26 cellular contexts compared by ENCODE assay signal in the genomic region with DNA sequence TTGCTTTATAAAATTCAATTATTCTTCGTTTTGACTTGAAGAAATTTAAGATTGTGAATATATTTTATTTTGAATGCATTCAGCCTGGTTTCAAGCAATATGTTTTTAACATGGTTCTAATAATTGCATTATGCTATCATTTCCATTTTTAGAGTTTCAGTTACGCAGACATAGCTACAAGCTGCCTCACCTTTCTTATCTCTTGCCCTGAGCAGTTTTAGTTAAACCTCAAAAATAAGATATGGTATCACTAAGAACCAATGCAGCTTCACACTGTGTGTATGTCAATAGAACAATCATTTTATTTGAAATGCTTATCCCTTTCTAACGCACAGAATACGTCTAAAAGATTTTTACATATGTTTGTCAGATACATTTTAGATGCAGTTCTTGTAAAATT.
"Had no signal": no experiment of that assay in that cellular context is flagged by ENCODE, and none has a peak within 500 bp of the region (broad histone marks: within the 10 kb centered on the region; RNA-seq: fewer than 3 reads in every experiment).

No MANE protein-coding gene starts in this region.

- H3K9me3 ChIP-seq: MG63, Peyer's patch, SJSA1 had no signal

- H3K4me2 ChIP-seq: PC-9 had no signal

- H3K36me3 ChIP-seq: MG63, Peyer's patch, SJSA1 had no signal

- H3K27me3 ChIP-seq: MG63, Peyer's patch, SJSA1 had no signal

- ATAC-seq: HepG2 had no signal

- DNase-seq: IMR-90, Karpas-422, KG1, MG63, NCI-H1092, NCI-H1105 treated with DMSO at 0.1 percent for 48 hours, NCI-H1417 treated with DMSO at 0.1 percent for 48 hours, NCI-H146, NCI-H1694 treated with DMSO at 0.1 percent for 48 hours, NCI-H1930, NCI-H2081, NCI-H2107, NCI-H2171, NCI-H345, NCI-H446 treated with DMSO at 0.1 percent for 48 hours, NCI-H510A treated with DMSO at 0.1 percent for 48 hours, NCI-H526 treated with DMSO at 0.1 percent for 48 hours, NCI-H748 treated with DMSO at 0.1 percent for 48 hours, PC-9, Peyer's patch, Right ventricle myocardium superior, RPMI8226, SIG-M5 had no signal

- H3K27ac ChIP-seq: PC-9, Peyer's patch, SJSA1, SK-N-MC had no signal

- H3K4me3 ChIP-seq: MG63, PC-9, Peyer's patch, SJSA1, SK-N-MC had no signal

- H2AFZ ChIP-seq: PC-9 had no signal

- H3K4me1 ChIP-seq: Peyer's patch, SJSA1 had no signal
